In genomic region chr3:174285242-174285641, GRCh38 we compare ENCODE assay signal across 1 cellular context.
TF ChIP-seq lines count a peak whose summit lies in the region.

No MANE protein-coding gene starts in this region.

TF ChIP-seq in WTC11, 78 proteins besides CTCF, POLR2A, EP300 and RAD21 (continued from another document):
- no peak for TF ChIP-seq STAT6 (CRISPR knock-in tag; conservative IDR thresholded peaks at IDR 0.05; ENCODE audit: low read depth)
- no peak for TF ChIP-seq ETV6 (CRISPR knock-in tag; IDR thresholded peaks at IDR 0.05)
- no peak for TF ChIP-seq ZNF121 (CRISPR knock-in tag; IDR thresholded peaks at IDR 0.05)
- no peak for TF ChIP-seq RORB (CRISPR knock-in tag; IDR thresholded peaks at IDR 0.05)
- no peak for TF ChIP-seq E2F5 (CRISPR knock-in tag; IDR thresholded peaks at IDR 0.05)
- TF ChIP-seq CREB1 (CRISPR knock-in tag; IDR thresholded peaks at IDR 0.05) = no peak
- TF ChIP-seq ATF1 (CRISPR knock-in tag; IDR thresholded peaks at IDR 0.05) = no peak
- no peak for TF ChIP-seq NR1H2 (CRISPR knock-in tag; IDR thresholded peaks at IDR 0.05)
- TF ChIP-seq GRHL2 (CRISPR knock-in tag; IDR thresholded peaks at IDR 0.05; ENCODE audit: insufficient replicate concordance, severe bottlenecking) = no peak
- no peak for TF ChIP-seq SMAD4 (CRISPR knock-in tag; IDR thresholded peaks at IDR 0.05)
